ENCODE assay signal across 8 cellular contexts in the genomic region with DNA sequence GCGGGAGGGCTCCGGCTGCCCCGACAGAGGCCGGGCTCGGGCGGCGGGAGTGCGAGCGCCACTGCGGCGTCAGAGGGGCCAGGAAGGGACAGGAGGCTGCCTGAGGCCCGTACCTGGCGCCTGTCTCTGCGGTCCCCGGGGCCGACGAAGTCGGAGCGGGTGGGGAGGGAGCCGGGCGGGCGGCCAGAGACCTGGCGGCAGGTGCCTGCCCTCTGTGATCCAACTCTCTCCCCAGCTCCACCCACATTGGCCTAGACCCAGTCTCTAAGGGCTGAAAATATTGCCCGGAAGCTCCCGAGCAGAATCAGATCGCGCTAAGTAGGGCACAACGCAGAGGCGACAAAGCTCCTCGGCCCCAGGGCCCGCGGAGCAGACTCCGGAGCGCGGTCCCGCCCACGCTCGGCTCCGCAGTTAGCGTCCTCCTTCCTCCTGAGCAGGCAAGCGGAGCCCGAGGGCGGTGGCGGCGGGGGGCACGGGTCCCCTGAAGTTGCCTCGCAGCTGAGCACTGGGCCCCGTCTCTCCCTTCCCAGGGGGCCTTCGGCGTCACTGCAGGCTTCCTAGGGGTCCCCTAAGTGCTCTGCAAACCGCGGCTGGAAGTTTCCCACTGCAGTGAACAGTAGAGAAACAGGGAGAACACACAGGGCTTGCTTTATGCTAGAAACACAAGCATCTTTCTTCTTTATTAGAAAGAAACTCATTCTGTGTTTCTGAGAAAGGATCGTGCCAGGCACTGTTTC. TPM values are rescaled to one million over a fixed set of nuclear protein-coding genes. Genes with fewer than 3 reads are reported as not detected.
A peak's percentile ranks its signal among the peaks of the same experiment; 100 is the strongest.
DNase-seq lines count a peak whose midpoint lies in the region; ATAC-seq lines count a peak whose summit lies in the region.

A gene (plus strand): TSS at position 307 of the 737 bp plus-strand sequence. CDS start 906 bp downstream, outside the sequence.

- H3K18ac ChIP-seq in mesendoderm (ENCODE audit: low read length), result peak within 1 kb of the TSS; percentile 70

- POLR2A ChIA-PET in activated CD8-positive, alpha-beta memory T cell treated with anti-CD3 and anti-CD28 coated beads for 36 hours (lab: Charles Lee), result interaction anchor here (0.6 to 2.8 kb wide), 10 partner anchors 12 to 122 kb away, joined by 3 to 42 read pairs (median 6); a partner anchor contains a TSS

- CTCF ChIA-PET in activated CD8-positive, alpha-beta memory T cell treated with anti-CD3 and anti-CD28 coated beads for 36 hours (lab: Charles Lee), result interaction anchor here (0.7 to 13.1 kb wide), 16 partner anchors 9 to 610 kb away, joined by 3 to 136 read pairs (median 4); a partner anchor contains a TSS

- no CpG with 5 or more reads among the region's 53 CpGs for WGBS in mesendoderm (ENCODE audit: extremely low coverage, insufficient coverage, low lambda C conversion rate)

- no peaks in the 10 kb centered on the region for H3K27me3 ChIP-seq in ACC112 (ENCODE audit: insufficient read depth, low read length)
- no peaks in the 10 kb centered on the region for H3K27me3 ChIP-seq in mesendoderm (ENCODE audit: insufficient read depth, low read length, poor library complexity)

- H3K4me1 ChIP-seq in ACC112 (ENCODE audit: control insufficient read depth, insufficient read depth, low read length, unreplicated experiment), result peaks cover 4% of the 10 kb centered on the region
- no peaks in the 10 kb centered on the region for H3K4me1 ChIP-seq in mesendoderm (ENCODE audit: control insufficient read depth, low read depth, low read length)

- peak within 1 kb of the TSS; percentile 94 for H3K4me2 ChIP-seq in mesendoderm (ENCODE audit: low read length)

- no peak within 1 kb of the TSS for H4K5ac ChIP-seq in mesendoderm (ENCODE audit: low read length)

- H3K36me3 ChIP-seq in ACC112 (ENCODE audit: insufficient read depth, low read length), result no peaks in the 10 kb centered on the region
- no peaks in the 10 kb centered on the region for H3K36me3 ChIP-seq in mesendoderm (ENCODE audit: control insufficient read depth, insufficient read depth, low read length)

- H3K4me3 Mint-ChIP-seq in effector memory CD8-positive, alpha-beta T cell, result peak within 1 kb of the TSS; percentile 86 to 95

- H3K79me1 ChIP-seq in mesendoderm (ENCODE audit: low read length), result no peaks in the 10 kb centered on the region

- H3K56ac ChIP-seq in mesendoderm (ENCODE audit: low read length), result peak within 1 kb of the TSS; percentile 88

- DNase-seq in NCI-H748 (lab: John Stamatoyannopoulos, UW; ENCODE audit: unreplicated experiment), result peak; percentile 69
- DNase-seq in effector memory CD8-positive, alpha-beta T cell, result peak; percentile 67 to 70 (median 70)
- peak; percentile 74 for DNase-seq in mesendoderm
- DNase-seq in stimulated activated CD8-positive, alpha-beta memory T cell treated with anti-CD3 and anti-CD28 coated beads, Interleukin-12 subunit alpha, Interleukin-12 subunit beta, amount 100 ng/mL, for 4 hours (ENCODE audit: low read depth), result peak; percentile 69

- H3K27me3 Mint-ChIP-seq in effector memory CD8-positive, alpha-beta T cell, result no peaks in the 10 kb centered on the region

- H3K27ac ChIP-seq in ACC112 (ENCODE audit: low read depth, low read length), result no peak within 1 kb of the TSS
- peak within 1 kb of the TSS; percentile 33 for H3K27ac ChIP-seq in mesendoderm (ENCODE audit: low read depth, low read length)

- no peak within 1 kb of the TSS for H3K4ac ChIP-seq in mesendoderm (ENCODE audit: low read depth, low read length)

- H3K4me1 Mint-ChIP-seq in effector memory CD8-positive, alpha-beta T cell (ENCODE audit: low read depth in 2 of 2), result peaks cover 23 to 24% of the 10 kb centered on the region in 2 donors

- no peaks in the 10 kb centered on the region for H3K9me3 Mint-ChIP-seq in effector memory CD8-positive, alpha-beta T cell

- H2BK15ac ChIP-seq in mesendoderm (replicated peaks; ENCODE audit: low read depth), result no peak within 1 kb of the TSS

- peak within 1 kb of the TSS; percentile 19 for H3K23ac ChIP-seq in mesendoderm (ENCODE audit: low read length)

- H3K36me3 Mint-ChIP-seq in effector memory CD8-positive, alpha-beta T cell (ENCODE audit: insufficient read depth), result peaks cover 35% of the 10 kb centered on the region

- peak within 1 kb of the TSS; percentile 78 for H2AFZ ChIP-seq in ACC112 (ENCODE audit: low read length, unreplicated experiment)

- ATAC-seq in GM18867 (IDR thresholded peaks at IDR 0.05; ENCODE audit: unreplicated experiment), result peak; percentile 49
- ATAC-seq in HG03095 (IDR thresholded peaks at IDR 0.05; ENCODE audit: unreplicated experiment), result peak; percentile 46
- ATAC-seq in effector memory CD8-positive, alpha-beta T cell (replicated peaks), result peak; percentile 79

- H2BK120ac ChIP-seq in mesendoderm (ENCODE audit: low read depth, low read length), result no peak within 1 kb of the TSS

- H2BK5ac ChIP-seq in mesendoderm (ENCODE audit: low read length), result no peak within 1 kb of the TSS

- H3K79me2 ChIP-seq in ACC112 (ENCODE audit: control insufficient read depth, insufficient read depth, low read length, unreplicated experiment) (no peaks in the 10 kb centered on the region), mesendoderm (ENCODE audit: control insufficient read depth, insufficient read depth, low read length) (no peaks in the 10 kb centered on the region)

- peak within 1 kb of the TSS; percentile 89 to 94 for H3K27ac Mint-ChIP-seq in effector memory CD8-positive, alpha-beta T cell

- peak within 1 kb of the TSS; percentile 89 for H3K9ac ChIP-seq in mesendoderm (ENCODE audit: low read length)

- H4K8ac ChIP-seq in mesendoderm (ENCODE audit: low read depth, low read length), result no peak within 1 kb of the TSS

- H3K4me3 ChIP-seq in ACC112 (ENCODE audit: low read depth, low read length) (peak within 1 kb of the TSS; percentile 87), mesendoderm (ENCODE audit: low read length) (peak within 1 kb of the TSS; percentile 69)

- H2AK5ac ChIP-seq in mesendoderm (ENCODE audit: low read length), result no peak within 1 kb of the TSS

RNA-seq across cellular contexts. Expression of the gene that starts here (rescaled TPM):
- 10 to 100 TPM; 91.2 to 98.1 TPM for total RNA-seq in activated CD8-positive, alpha-beta memory T cell treated with anti-CD3 and anti-CD28 coated beads for 36 hours
- polyA plus RNA-seq in mesendoderm (2013, experiment 1 of 2), result 5.4 TPM
- 7.8 TPM for polyA plus RNA-seq in mesendoderm (2013, experiment 2 of 2)
